Comparison of ENCODE assay signal across 16 cellular contexts in the genomic region with DNA sequence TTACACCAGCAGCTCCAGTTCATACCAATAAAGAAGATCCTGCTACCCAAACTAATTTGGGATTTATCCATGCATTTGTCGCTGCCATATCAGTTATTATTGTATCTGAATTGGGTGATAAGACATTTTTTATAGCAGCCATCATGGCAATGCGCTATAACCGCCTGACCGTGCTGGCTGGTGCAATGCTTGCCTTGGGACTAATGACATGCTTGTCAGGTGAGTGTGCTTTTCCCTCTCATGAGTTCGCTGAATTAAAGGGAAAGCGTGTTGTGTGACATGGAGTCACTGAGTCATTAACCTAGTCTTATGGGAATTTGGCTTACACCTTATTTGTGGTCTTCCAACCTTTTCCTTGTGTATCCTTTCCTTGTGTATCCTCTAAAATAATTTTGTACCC.
"Had no signal": no experiment of that assay in that cellular context is flagged by ENCODE, and none has a peak within 500 bp of the region (broad histone marks: within the 10 kb centered on the region; RNA-seq: fewer than 3 reads in every experiment).

No MANE protein-coding gene starts in this region.

- H3K9me3 ChIP-seq: esophagus muscularis mucosa, heart left ventricle, left lung, testis had no signal

- ATAC-seq: activated naive CD4-positive, alpha-beta T cell treated with anti-CD3 and anti-CD28 coated beads, Interleukin-2, amount 50 U/mL, for 72 hours; activated T-cell treated with anti-CD3 and anti-CD28 coated beads, Interleukin-2, amount 50 U/mL, for 4 hours; heart left ventricle; left lung; stimulated activated naive CD8-positive, alpha-beta T cell treated with anti-CD3 and anti-CD28 coated beads, Interleukin-15, amount 100 ng/mL, for 72 hours had no signal

- H3K4me3 ChIP-seq: esophagus muscularis mucosa, heart left ventricle, left lung, testis had no signal

- H3K4me1 ChIP-seq: testis had no signal

- H3K27me3 Mint-ChIP-seq: stimulated activated naive CD8-positive, alpha-beta T cell treated with anti-CD3 and anti-CD28 coated beads, Interleukin-15, amount 100 ng/mL, for 72 hours had no signal

- H3K27me3 ChIP-seq: esophagus muscularis mucosa, heart left ventricle, left lung, testis had no signal

- H3K4me3 Mint-ChIP-seq: activated T-cell treated with anti-CD3 and anti-CD28 coated beads, Interleukin-2, amount 50 U/mL, for 4 hours; endodermal cell; stimulated activated naive CD8-positive, alpha-beta T cell treated with anti-CD3 and anti-CD28 coated beads, Interleukin-15, amount 100 ng/mL, for 72 hours had no signal

- H3K9me3 Mint-ChIP-seq: activated naive CD4-positive, alpha-beta T cell treated with anti-CD3 and anti-CD28 coated beads, Interleukin-2, amount 50 U/mL, for 72 hours; activated T-cell treated with anti-CD3 and anti-CD28 coated beads, Interleukin-2, amount 50 U/mL, for 4 hours; endodermal cell; stimulated activated naive CD8-positive, alpha-beta T cell treated with anti-CD3 and anti-CD28 coated beads, Interleukin-15, amount 100 ng/mL, for 72 hours had no signal

- H3K27ac Mint-ChIP-seq: activated naive CD4-positive, alpha-beta T cell treated with anti-CD3 and anti-CD28 coated beads, Interleukin-2, amount 50 U/mL, for 72 hours; endodermal cell; stimulated activated naive CD8-positive, alpha-beta T cell treated with anti-CD3 and anti-CD28 coated beads, Interleukin-15, amount 100 ng/mL, for 72 hours had no signal

- DNase-seq: activated CD4-positive, alpha-beta T cell treated with anti-CD3 and anti-CD28 coated beads for 1 hour; activated CD4-positive, alpha-beta T cell treated with anti-CD3 and anti-CD28 coated beads, Interleukin-2, amount 50 U/mL, for 48 hours; activated effector memory CD4-positive, alpha-beta T cell treated with anti-CD3 and anti-CD28 coated beads, Interleukin-2, amount 50 U/mL, for 16 hours; activated T-cell treated with anti-CD3 and anti-CD28 coated beads, Interleukin-2, amount 50 U/mL, for 4 hours; amniotic stem cell; cerebellar nuclear complex; dermis blood vessel endothelial cell; endodermal cell; heart left ventricle; left lung; mesenchymal stem cell; stimulated activated CD4-positive, alpha-beta T cell treated with anti-CD3 and anti-CD28 coated beads, Interleukin-4, amount 100 ng/mL, for 4 hours; stimulated activated naive CD8-positive, alpha-beta T cell treated with anti-CD3 and anti-CD28 coated beads, Interleukin-15, amount 100 ng/mL, for 72 hours; testis had no signal

- H3K27ac ChIP-seq: esophagus muscularis mucosa, heart left ventricle, left lung, testis had no signal
